ENCODE assay signal across 16 cellular contexts in the genomic region with DNA sequence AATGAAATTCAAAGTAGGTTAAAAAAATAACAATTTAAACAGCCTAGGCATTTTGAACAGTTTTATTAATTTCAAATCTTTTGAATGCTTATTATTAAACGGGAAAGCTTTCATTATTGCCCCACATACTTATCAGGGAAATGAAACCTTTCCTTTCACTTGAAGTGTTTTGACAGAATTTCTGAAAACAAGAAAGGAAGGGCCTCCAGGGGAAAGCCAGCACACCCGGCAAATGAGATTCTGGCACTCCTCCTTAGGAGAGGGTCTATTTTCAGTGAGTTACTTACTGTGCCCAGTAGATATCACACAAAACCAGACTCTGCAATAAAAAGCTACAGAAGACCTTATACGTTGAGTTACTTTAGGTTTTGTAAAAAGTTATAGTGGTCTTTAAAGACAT.
DNase-seq lines count a peak whose midpoint lies in the region; ATAC-seq and TF ChIP-seq lines count a peak whose summit lies in the region.
"Had no signal": no experiment of that assay in that cellular context is flagged by ENCODE, and none has a peak within 500 bp of the region (broad histone marks: within the 10 kb centered on the region; RNA-seq: fewer than 3 reads in every experiment).

No MANE protein-coding gene starts in this region.

- no TSS peak for BruUV-seq in MCF 10A (replicated peaks; lab: Mats Ljungman, UMichigan)

- H3K4me1 ChIP-seq in OCI-LY3 (ENCODE audit: low read length) = peaks cover 58% of the 10 kb centered on the region
- H3K4me1 ChIP-seq in smooth muscle cell (ENCODE audit: low read depth) = peaks cover 3% of the 10 kb centered on the region

- H3K27me3 ChIP-seq in OCI-LY3 (ENCODE audit: low read depth, low read length) (no peaks in the 10 kb centered on the region), smooth muscle cell (ENCODE audit: low read depth) (no peaks in the 10 kb centered on the region)
- H3K27me3 ChIP-seq: BLaER1 treated with 17β-estradiol and CSF1 and Interleukin-3, amounts not matched to agents 10 nM and 100 nM had no signal

- H3K9ac ChIP-seq in OCI-LY3 (ENCODE audit: low read length) = no peak overlapping the region
- H3K9ac ChIP-seq in smooth muscle cell (ENCODE audit: low read depth) = peak overlapping the region; percentile 28
- H3K9ac ChIP-seq: BLaER1 treated with 17β-estradiol and CSF1 and Interleukin-3, amounts not matched to agents 10 nM and 100 nM had no signal

- no peak overlapping the region for H3K4me3 Mint-ChIP-seq in activated CD8-positive, alpha-beta T cell treated with anti-CD3 and anti-CD28 coated beads for 36 hours
- H3K4me3 Mint-ChIP-seq in activated CD8-positive, alpha-beta T cell treated with anti-CD3 and anti-CD28 coated beads, Interleukin-2, amount 10 ng/mL, durations not matched to agents 7 days and 5 days = no peak overlapping the region
- H3K4me3 Mint-ChIP-seq in MCF 10A (ENCODE audit: unreplicated experiment) = no peak overlapping the region
- H3K4me3 Mint-ChIP-seq: H9 had no signal

- H3F3A ChIP-seq in smooth muscle cell (ENCODE audit: low read depth) = no peaks in the 10 kb centered on the region

- H3K4me2 ChIP-seq in OCI-LY3 (ENCODE audit: low read length) = peak overlapping the region; percentile 25; the same call in 1 of the 2 replicates
- H3K4me2 ChIP-seq in smooth muscle cell = peak overlapping the region; percentile 37
- H3K4me2 ChIP-seq: BLaER1 treated with 17β-estradiol and CSF1 and Interleukin-3, amounts not matched to agents 10 nM and 100 nM had no signal

- intact Hi-C loops in activated CD8-positive, alpha-beta T cell treated with anti-CD3 and anti-CD28 coated beads for 36 hours (cut with micrococcal nuclease) = loop anchor here (5.0 kb wide), 2 partner anchors 77 to 277 kb away; a partner anchor contains a TSS
- intact Hi-C loops in MCF 10A (cut with micrococcal nuclease) = loop anchor here (10.0 kb wide), 1 partner anchor 649 kb away; no protein-coding TSS in a partner anchor

- H3K36me3 Mint-ChIP-seq in activated CD8-positive, alpha-beta T cell treated with anti-CD3 and anti-CD28 coated beads for 36 hours (ENCODE audit: low read depth) = peaks cover 21% of the 10 kb centered on the region
- H3K36me3 Mint-ChIP-seq in activated CD8-positive, alpha-beta T cell treated with anti-CD3 and anti-CD28 coated beads, Interleukin-2, amount 10 ng/mL, durations not matched to agents 7 days and 5 days (ENCODE audit: low read depth) = peaks cover 21% of the 10 kb centered on the region
- H3K36me3 Mint-ChIP-seq in MCF 10A (ENCODE audit: insufficient read depth, unreplicated experiment) = no peaks in the 10 kb centered on the region

- no peak for TF ChIP-seq CTCF in activated CD8-positive, alpha-beta T cell treated with anti-CD3 and anti-CD28 coated beads for 36 hours (IDR thresholded peaks at IDR 0.05)
- TF ChIP-seq CTCF in OCI-LY3 (IDR thresholded peaks at IDR 0.05; ENCODE audit: low read depth, low read length) (no peak), smooth muscle cell (IDR thresholded peaks at IDR 0.05; ENCODE audit: borderline replicate concordance, insufficient read depth, poor library complexity, severe bottlenecking) (no peak), MCF 10A (IDR thresholded peaks at IDR 0.05; ENCODE audit: unreplicated experiment) (no peak)

- CTCF ChIA-PET in activated CD8-positive, alpha-beta T cell treated with anti-CD3 and anti-CD28 coated beads for 36 hours (lab: Charles Lee) = interaction anchor here (0.6 to 1.2 kb wide), 3 partner anchors 126 to 276 kb away, joined by 3 read pairs; no protein-coding TSS in a partner anchor
- CTCF ChIA-PET in activated CD8-positive, alpha-beta T cell treated with anti-CD3 and anti-CD28 coated beads, Interleukin-2, amount 10 ng/mL, durations not matched to agents 7 days and 5 days (lab: Charles Lee) = interaction anchor here (1.1 to 3.0 kb wide), 5 partner anchors 10 to 381 kb away, joined by 3 to 14 read pairs (median 4); a partner anchor contains a TSS
- CTCF ChIA-PET in MCF 10A (lab: Yijun Ruan, JAX) = interaction anchor here (1.0 to 5.7 kb wide), 6 partner anchors 10 to 380 kb away, joined by 3 to 64 read pairs (median 4); no protein-coding TSS in a partner anchor

- H3K36me3 ChIP-seq in OCI-LY3 (replicated peaks; ENCODE audit: low read depth, low read length) = peaks cover 15% of the 10 kb centered on the region
- H3K36me3 ChIP-seq in smooth muscle cell (ENCODE audit: low read depth) = no peaks in the 10 kb centered on the region
- H3K36me3 ChIP-seq: BLaER1 treated with 17β-estradiol and CSF1 and Interleukin-3, amounts not matched to agents 10 nM and 100 nM had no signal

- ATAC-seq in activated CD8-positive, alpha-beta T cell treated with anti-CD3 and anti-CD28 coated beads for 36 hours = no peak
- ATAC-seq in activated CD8-positive, alpha-beta T cell treated with anti-CD3 and anti-CD28 coated beads, Interleukin-2, amount 10 ng/mL, durations not matched to agents 7 days and 5 days = no peak
- no peak for ATAC-seq in HG03280 (IDR thresholded peaks at IDR 0.05; ENCODE audit: unreplicated experiment)

- POLR2A ChIA-PET in activated CD8-positive, alpha-beta T cell treated with anti-CD3 and anti-CD28 coated beads for 36 hours (lab: Charles Lee) = interaction anchor here (1.4 kb wide), 1 partner anchor 91 kb away, joined by 4 read pairs; no protein-coding TSS in a partner anchor
- POLR2A ChIA-PET in activated CD8-positive, alpha-beta T cell treated with anti-CD3 and anti-CD28 coated beads, Interleukin-2, amount 10 ng/mL, durations not matched to agents 7 days and 5 days (lab: Charles Lee) = no interaction called here
- POLR2A ChIA-PET in MCF 10A (lab: Yijun Ruan, JAX) = interaction anchor here (0.6 to 1.5 kb wide), 3 partner anchors 63 to 125 kb away, joined by 3 read pairs; no protein-coding TSS in a partner anchor

- H2AFZ ChIP-seq in OCI-LY3 (ENCODE audit: low read depth, low read length) = no peak overlapping the region
- no peak overlapping the region for H2AFZ ChIP-seq in smooth muscle cell (ENCODE audit: low read depth)

- H3K4me3 ChIP-seq in OCI-LY3 (ENCODE audit: low read length) = no peak overlapping the region
- no peak overlapping the region for H3K4me3 ChIP-seq in smooth muscle cell
- H3K4me3 ChIP-seq: BLaER1 treated with 17β-estradiol and CSF1 and Interleukin-3, amounts not matched to agents 10 nM and 100 nM had no signal

- H3K79me2 ChIP-seq in OCI-LY3 (ENCODE audit: low read length) = no peaks in the 10 kb centered on the region
- no peaks in the 10 kb centered on the region for H3K79me2 ChIP-seq in smooth muscle cell (ENCODE audit: low read depth)

- H3K9me3 Mint-ChIP-seq in activated CD8-positive, alpha-beta T cell treated with anti-CD3 and anti-CD28 coated beads for 36 hours = no peaks in the 10 kb centered on the region
- H3K9me3 Mint-ChIP-seq in activated CD8-positive, alpha-beta T cell treated with anti-CD3 and anti-CD28 coated beads, Interleukin-2, amount 10 ng/mL, durations not matched to agents 7 days and 5 days (ENCODE audit: insufficient read depth) = no peaks in the 10 kb centered on the region
- H3K9me3 Mint-ChIP-seq in MCF 10A (ENCODE audit: unreplicated experiment) = no peaks in the 10 kb centered on the region
- H3K9me3 Mint-ChIP-seq: H9 had no signal

- H3K27ac ChIP-seq in OCI-LY3 (ENCODE audit: low read length) (no peak overlapping the region; the same call in 1 of the 2 replicates), caudate nucleus (ENCODE audit: low read depth, low read length) (peak overlapping the region; percentile 18), smooth muscle cell (ENCODE audit: low read depth) (peak overlapping the region; percentile 62)
- H3K27ac ChIP-seq: BLaER1 treated with 17β-estradiol and CSF1 and Interleukin-3, amounts not matched to agents 10 nM and 100 nM had no signal

- DNase-seq in activated CD8-positive, alpha-beta T cell treated with anti-CD3 and anti-CD28 coated beads for 36 hours = no peak
- no peak for DNase-seq in activated CD8-positive, alpha-beta T cell treated with anti-CD3 and anti-CD28 coated beads, Interleukin-2, amount 10 ng/mL, durations not matched to agents 7 days and 5 days
- no peak for DNase-seq in caudate nucleus (lab: John Stamatoyannopoulos, UW)
- no peak for DNase-seq in smooth muscle cell (lab: John Stamatoyannopoulos, UW; ENCODE audit: unreplicated experiment)
- DNase-seq in MCF 10A (ENCODE audit: unreplicated experiment) = no peak
- DNase-seq in kidney glomerular epithelial cell (lab: John Stamatoyannopoulos, UW) = no peak
- DNase-seq: H9, MM.1S, NCI-H1105 treated with DMSO at 0.1 percent for 48 hours, NCI-H187, NCI-H2171, NCI-H510A, NCI-H82 had no signal

- H3K27ac Mint-ChIP-seq in activated CD8-positive, alpha-beta T cell treated with anti-CD3 and anti-CD28 coated beads for 36 hours = peak overlapping the region; percentile 30
- no peak overlapping the region for H3K27ac Mint-ChIP-seq in activated CD8-positive, alpha-beta T cell treated with anti-CD3 and anti-CD28 coated beads, Interleukin-2, amount 10 ng/mL, durations not matched to agents 7 days and 5 days
- H3K27ac Mint-ChIP-seq in MCF 10A (ENCODE audit: low read depth, unreplicated experiment) = no peak overlapping the region

- WGBS in smooth muscle cell (ENCODE audit: low lambda C conversion rate) = 45% methylated on average over 3 of the region's 3 CpGs

- H3K27me3 Mint-ChIP-seq in activated CD8-positive, alpha-beta T cell treated with anti-CD3 and anti-CD28 coated beads for 36 hours = no peaks in the 10 kb centered on the region
- H3K27me3 Mint-ChIP-seq in activated CD8-positive, alpha-beta T cell treated with anti-CD3 and anti-CD28 coated beads, Interleukin-2, amount 10 ng/mL, durations not matched to agents 7 days and 5 days (ENCODE audit: low read depth) = no peaks in the 10 kb centered on the region
- no peaks in the 10 kb centered on the region for H3K27me3 Mint-ChIP-seq in MCF 10A (ENCODE audit: insufficient read depth, unreplicated experiment)

- H4K20me1 ChIP-seq in OCI-LY3 (ENCODE audit: insufficient read depth, low read length) (peaks cover 3% of the 10 kb centered on the region; the same call in 1 of the 2 replicates), smooth muscle cell (ENCODE audit: low read depth) (no peaks in the 10 kb centered on the region)
- H4K20me1 ChIP-seq: BLaER1 treated with 17β-estradiol and CSF1 and Interleukin-3, amounts not matched to agents 10 nM and 100 nM had no signal

- H3K9me3 ChIP-seq in OCI-LY3 (ENCODE audit: insufficient read depth, low read length) (no peaks in the 10 kb centered on the region), smooth muscle cell (replicated peaks; ENCODE audit: low read depth) (no peaks in the 10 kb centered on the region)
- H3K9me3 ChIP-seq: BLaER1 treated with 17β-estradiol and CSF1 and Interleukin-3, amounts not matched to agents 10 nM and 100 nM had no signal

- H3K4me1 Mint-ChIP-seq in activated CD8-positive, alpha-beta T cell treated with anti-CD3 and anti-CD28 coated beads for 36 hours (ENCODE audit: low read depth) = peaks cover 53% of the 10 kb centered on the region
- peaks cover 16% of the 10 kb centered on the region for H3K4me1 Mint-ChIP-seq in activated CD8-positive, alpha-beta T cell treated with anti-CD3 and anti-CD28 coated beads, Interleukin-2, amount 10 ng/mL, durations not matched to agents 7 days and 5 days (ENCODE audit: low read depth)
- peaks cover 24% of the 10 kb centered on the region for H3K4me1 Mint-ChIP-seq in MCF 10A (ENCODE audit: insufficient read depth, unreplicated experiment)
